In genomic region chr6:167796668-167797031, GRCh38 we compare ENCODE assay signal across 1 cellular context.
TF ChIP-seq lines count a peak whose summit lies in the region.

No MANE protein-coding gene starts in this region.

TF ChIP-seq in H1, 55 proteins besides CTCF, POLR2A, EP300 and RAD21:
- TF ChIP-seq CHD2 (IDR thresholded peaks at IDR 0.05; ENCODE audit: low read length) (no peak), MAX (IDR thresholded peaks at IDR 0.05) (peak; percentile 32; the same call in 1 of the 2 replicates), E2F6 (IDR thresholded peaks at IDR 0.05) (peak; percentile 60; the same call in 1 of the 2 replicates)
TF ChIP-seq in H1: peak in this region for 2.
